ENCODE assay signal across 8 cellular contexts in the genomic region with DNA sequence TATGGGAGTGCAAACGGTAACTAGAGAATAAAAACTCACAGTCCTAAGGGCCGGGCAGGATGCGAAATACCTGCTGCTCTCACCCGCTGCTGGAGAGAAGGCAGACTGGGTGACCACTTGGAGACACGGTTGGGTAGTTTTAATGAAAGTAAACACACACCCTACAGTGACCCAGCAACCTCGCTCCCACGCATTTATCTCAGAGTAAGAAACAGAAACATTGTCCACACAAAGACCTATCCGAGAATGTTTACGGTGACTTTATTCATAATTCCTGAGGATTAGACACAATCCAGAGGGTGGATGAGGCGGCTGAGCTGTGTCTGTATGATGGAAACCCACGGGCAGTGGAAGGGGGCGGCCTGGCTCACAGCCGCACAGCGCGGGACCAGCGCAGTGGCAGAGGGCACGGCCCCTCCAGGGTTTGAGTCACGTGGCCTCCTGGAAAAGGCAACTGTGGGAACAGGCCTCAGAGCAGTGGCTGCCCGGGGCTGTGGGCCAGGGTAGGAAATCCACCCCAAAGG.
DNase-seq lines count a peak whose midpoint lies in the region; ATAC-seq and TF ChIP-seq lines count a peak whose summit lies in the region.

No MANE protein-coding gene starts in this region.

- no peak overlapping the region for H3K4me3 Mint-ChIP-seq in activated naive CD4-positive, alpha-beta T cell treated with anti-CD3 and anti-CD28 coated beads for 36 hours
- H3K4me3 Mint-ChIP-seq in activated naive CD8-positive, alpha-beta T cell treated with anti-CD3 and anti-CD28 coated beads for 36 hours = peak overlapping the region; percentile 10

- CTCF ChIA-PET in activated naive CD4-positive, alpha-beta T cell treated with anti-CD3 and anti-CD28 coated beads for 36 hours (lab: Charles Lee) = no interaction called here

- TF ChIP-seq POLR2A in stomach (IDR thresholded peaks at IDR 0.05) = no peak

- H3K27ac ChIP-seq in stomach = peak overlapping the region in 3 of 5 donors; percentile 20 to 65 (median 58)
- no peak overlapping the region for H3K27ac ChIP-seq in foreskin keratinocyte

- H3K4me3 ChIP-seq in stomach = peak overlapping the region in 1 of 4 donors; percentile 2

- intact Hi-C loops in activated naive CD4-positive, alpha-beta T cell treated with anti-CD3 and anti-CD28 coated beads for 36 hours (cut with micrococcal nuclease) = no loop called here
- intact Hi-C loops in stomach (cut with DNase I; ENCODE audit: low total_unique reads) = no loop called here

- 46 to 63% (median 52%) methylated on average over 19 of the region's 19 CpGs for WGBS in stomach, 5 donors

- H3K36me3 ChIP-seq in stomach = peaks cover 5 to 28% (median 18%) of the 10 kb centered on the region in 4 donors

- no peaks in the 10 kb centered on the region for H3K9me3 Mint-ChIP-seq in activated naive CD4-positive, alpha-beta T cell treated with anti-CD3 and anti-CD28 coated beads for 36 hours
- H3K9me3 Mint-ChIP-seq in activated naive CD4-positive, alpha-beta T cell treated with anti-CD3 and anti-CD28 coated beads, Interleukin-2, amount 50 U/mL, for 72 hours = no peaks in the 10 kb centered on the region
- no peaks in the 10 kb centered on the region for H3K9me3 Mint-ChIP-seq in activated naive CD8-positive, alpha-beta T cell treated with anti-CD3 and anti-CD28 coated beads for 36 hours

- no peaks in the 10 kb centered on the region for H3K9me3 ChIP-seq in stomach

- no peak for DNase-seq in activated naive CD4-positive, alpha-beta T cell treated with anti-CD3 and anti-CD28 coated beads for 36 hours
- DNase-seq in activated naive CD4-positive, alpha-beta T cell treated with anti-CD3 and anti-CD28 coated beads, Interleukin-2, amount 50 U/mL, for 72 hours (ENCODE audit: low spot score in 2 of 2) = no peak
- DNase-seq in activated naive CD8-positive, alpha-beta T cell treated with anti-CD3 and anti-CD28 coated beads for 36 hours = no peak
- no peak for DNase-seq in stomach
- DNase-seq in foreskin keratinocyte = no peak
- no peak for DNase-seq in activated CD4-positive, CD25-positive, alpha-beta regulatory T cell (lab: John Stamatoyannopoulos, UW)

- H3K4me1 Mint-ChIP-seq in activated naive CD4-positive, alpha-beta T cell treated with anti-CD3 and anti-CD28 coated beads for 36 hours (ENCODE audit: low read depth) = peaks cover 68% of the 10 kb centered on the region
- peaks cover 57% of the 10 kb centered on the region for H3K4me1 Mint-ChIP-seq in activated naive CD8-positive, alpha-beta T cell treated with anti-CD3 and anti-CD28 coated beads for 36 hours

- TF ChIP-seq EP300 in stomach (IDR thresholded peaks at IDR 0.05) = no peak

- H3K27ac Mint-ChIP-seq in activated naive CD4-positive, alpha-beta T cell treated with anti-CD3 and anti-CD28 coated beads for 36 hours = peak overlapping the region; percentile 50
- peak overlapping the region in 1 of 2 donors; percentile 30 for H3K27ac Mint-ChIP-seq in activated naive CD4-positive, alpha-beta T cell treated with anti-CD3 and anti-CD28 coated beads, Interleukin-2, amount 50 U/mL, for 72 hours
- no peak overlapping the region for H3K27ac Mint-ChIP-seq in activated naive CD8-positive, alpha-beta T cell treated with anti-CD3 and anti-CD28 coated beads for 36 hours

- H3K36me3 Mint-ChIP-seq in activated naive CD4-positive, alpha-beta T cell treated with anti-CD3 and anti-CD28 coated beads for 36 hours (ENCODE audit: low read depth) = peaks cover 22% of the 10 kb centered on the region
- peaks cover 0 to 13% of the 10 kb centered on the region in 2 donors for H3K36me3 Mint-ChIP-seq in activated naive CD4-positive, alpha-beta T cell treated with anti-CD3 and anti-CD28 coated beads, Interleukin-2, amount 50 U/mL, for 72 hours
- H3K36me3 Mint-ChIP-seq in activated naive CD8-positive, alpha-beta T cell treated with anti-CD3 and anti-CD28 coated beads for 36 hours = peaks cover 17% of the 10 kb centered on the region

- no peaks in the 10 kb centered on the region for H3K27me3 ChIP-seq in stomach
- no peaks in the 10 kb centered on the region for H3K27me3 ChIP-seq in foreskin keratinocyte

- no peaks in the 10 kb centered on the region for H3K27me3 Mint-ChIP-seq in activated naive CD4-positive, alpha-beta T cell treated with anti-CD3 and anti-CD28 coated beads for 36 hours (ENCODE audit: low read depth)
- H3K27me3 Mint-ChIP-seq in activated naive CD8-positive, alpha-beta T cell treated with anti-CD3 and anti-CD28 coated beads for 36 hours = no peaks in the 10 kb centered on the region

- H3K4me1 ChIP-seq in stomach = peaks cover 0 to 20% (median 13%) of the 10 kb centered on the region in 4 donors
- H3K4me1 ChIP-seq in foreskin keratinocyte = no peaks in the 10 kb centered on the region

- no peak for ATAC-seq in activated naive CD4-positive, alpha-beta T cell treated with anti-CD3 and anti-CD28 coated beads, Interleukin-2, amount 50 U/mL, for 72 hours
- ATAC-seq in HG03064 (IDR thresholded peaks at IDR 0.05; ENCODE audit: low read depth, unreplicated experiment) (peak; percentile 80), GM19452 (IDR thresholded peaks at IDR 0.05; ENCODE audit: unreplicated experiment) (no peak), foreskin keratinocyte (no peak)

- no peak for TF ChIP-seq CTCF in stomach (IDR thresholded peaks at IDR 0.05)
- no peak for TF ChIP-seq CTCF in foreskin keratinocyte (conservative IDR thresholded peaks at IDR 0.05)
